ENCODE assay signal across 25 cellular contexts in the genomic region with DNA sequence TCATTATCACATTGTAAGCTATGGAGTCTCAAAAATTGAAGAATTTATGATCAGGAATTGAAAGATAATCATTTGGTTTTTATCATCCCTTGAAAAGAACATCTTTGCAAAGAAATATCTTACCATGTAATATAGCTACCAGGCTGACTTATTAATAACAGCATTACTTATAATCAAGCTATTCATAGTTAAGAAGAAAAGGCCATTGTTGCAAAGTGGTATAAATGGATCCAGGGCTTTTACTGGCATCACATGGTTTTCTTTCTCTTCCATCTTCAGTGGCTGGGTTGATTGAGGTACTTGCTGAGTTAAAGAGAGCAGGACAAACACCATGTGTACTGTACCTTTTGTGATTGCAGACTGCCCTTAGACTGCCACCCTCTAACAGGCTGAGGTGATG.
"Had no signal": no experiment of that assay in that cellular context is flagged by ENCODE, and none has a peak within 500 bp of the region (broad histone marks: within the 10 kb centered on the region; RNA-seq: fewer than 3 reads in every experiment).

No MANE protein-coding gene starts in this region.

- H3K4me3 Mint-ChIP-seq: activated naive CD8-positive, alpha-beta T cell; dendritic cell treated with granulocyte-macrophage colony-stimulating factor and Interleukin-4, amounts not matched to agents 40 ng/mL and 50 ng/mL, for 4 days; mesothelial cell of epicardium; naive thymus-derived CD8-positive, alpha-beta T cell; neural progenitor cell; type B pancreatic cell had no signal

- H3K27me3 Mint-ChIP-seq: activated naive CD8-positive, alpha-beta T cell; dendritic cell treated with granulocyte-macrophage colony-stimulating factor and Interleukin-4, amounts not matched to agents 40 ng/mL and 50 ng/mL, for 4 days; naive thymus-derived CD8-positive, alpha-beta T cell; type B pancreatic cell had no signal

- H3K36me3 Mint-ChIP-seq: mesothelial cell of epicardium, neural progenitor cell, type B pancreatic cell had no signal

- H3K27me3 ChIP-seq: brain microvascular endothelial cell, gastrocnemius medialis, hepatocyte, neural progenitor cell, uterus had no signal

- H3K4me1 ChIP-seq: neural progenitor cell, uterus had no signal

- H3K9me3 ChIP-seq: gastrocnemius medialis, thoracic aorta, uterus had no signal

- ATAC-seq: gastrocnemius medialis; left colon; naive thymus-derived CD8-positive, alpha-beta T cell; right cardiac atrium had no signal

- H3K4me2 ChIP-seq: hepatocyte, neural progenitor cell had no signal

- H3K4me3 ChIP-seq: gastrocnemius medialis, hepatocyte, neural progenitor cell, thoracic aorta, uterus had no signal

- H3K9ac ChIP-seq: neural progenitor cell had no signal

- DNase-seq: activated CD4-positive, alpha-beta T cell treated with anti-CD3 and anti-CD28 coated beads for 48 hours; activated CD4-positive, alpha-beta T cell treated with anti-CD3 and anti-CD28 coated beads, Interleukin-2, amount 50 U/mL, for 48 hours; activated CD8-positive, alpha-beta memory T cell treated with anti-CD3 and anti-CD28 coated beads for 24 hours; activated effector memory CD4-positive, alpha-beta T cell treated with Interleukin-2 at 50 U/mL for 16 hours; activated naive CD4-positive, alpha-beta T cell treated with Interleukin-2 at 50 U/mL for 16 hours; brain microvascular endothelial cell; central memory CD4-positive, alpha-beta T cell; effector CD4-positive, alpha-beta T cell; gastrocnemius medialis; left colon; mammary epithelial cell; naive thymus-derived CD8-positive, alpha-beta T cell; posterior cingulate gyrus; right cardiac atrium; stimulated activated CD4-positive, alpha-beta T cell treated with anti-CD3 and anti-CD28 coated beads, Interleukin-15, amount 100 ng/mL, for 24 hours; stimulated activated CD4-positive, alpha-beta T cell treated with anti-CD3 and anti-CD28 coated beads, Interleukin-2, amount 100 ng/mL, for 24 hours; stimulated activated naive CD4-positive, alpha-beta T cell; uterus had no signal

- H3K4me1 Mint-ChIP-seq: neural progenitor cell had no signal

- H2AFZ ChIP-seq: hepatocyte, neural progenitor cell had no signal

- H3K27ac Mint-ChIP-seq: activated naive CD8-positive, alpha-beta T cell; dendritic cell treated with granulocyte-macrophage colony-stimulating factor and Interleukin-4, amounts not matched to agents 40 ng/mL and 50 ng/mL, for 4 days; mesothelial cell of epicardium; neural progenitor cell; type B pancreatic cell had no signal

- H3K27ac ChIP-seq: brain microvascular endothelial cell, gastrocnemius medialis, hepatocyte, neural progenitor cell, thoracic aorta had no signal

- H3K9me3 Mint-ChIP-seq: dendritic cell treated with granulocyte-macrophage colony-stimulating factor and Interleukin-4, amounts not matched to agents 40 ng/mL and 50 ng/mL, for 4 days; mesothelial cell of epicardium; naive thymus-derived CD8-positive, alpha-beta T cell; neural progenitor cell; type B pancreatic cell had no signal

- H3K36me3 ChIP-seq: brain microvascular endothelial cell, gastrocnemius medialis, neural progenitor cell, thoracic aorta, uterus had no signal
